Comparison of ENCODE assay signal across 3 cellular contexts in the genomic region with DNA sequence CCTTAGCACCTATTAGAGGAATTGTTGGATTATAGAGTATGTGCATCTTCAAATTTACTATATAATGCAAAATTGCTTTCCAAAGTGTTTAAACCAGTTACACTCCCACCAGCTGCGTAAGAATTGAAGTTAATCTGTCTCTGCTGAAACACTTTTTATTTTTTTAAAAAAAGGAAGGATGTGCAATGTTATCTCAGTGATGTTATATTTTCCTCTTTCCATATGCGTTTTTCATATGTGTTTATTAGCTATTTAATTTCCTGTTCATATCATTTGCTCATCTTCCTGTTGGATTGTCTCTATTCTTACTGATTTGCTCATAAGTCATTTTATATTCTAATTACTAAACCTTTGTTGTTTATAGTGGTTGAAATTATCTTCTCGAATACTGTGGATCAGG.
"Had no signal": no experiment of that assay in that cellular context is flagged by ENCODE, and none has a peak within 500 bp of the region (broad histone marks: within the 10 kb centered on the region; RNA-seq: fewer than 3 reads in every experiment).

No MANE protein-coding gene starts in this region.

- DNase-seq: IMR-90, KBM-7, KG1 had no signal
